Comparison of ENCODE assay signal across 1 cellular context in the genomic region with DNA sequence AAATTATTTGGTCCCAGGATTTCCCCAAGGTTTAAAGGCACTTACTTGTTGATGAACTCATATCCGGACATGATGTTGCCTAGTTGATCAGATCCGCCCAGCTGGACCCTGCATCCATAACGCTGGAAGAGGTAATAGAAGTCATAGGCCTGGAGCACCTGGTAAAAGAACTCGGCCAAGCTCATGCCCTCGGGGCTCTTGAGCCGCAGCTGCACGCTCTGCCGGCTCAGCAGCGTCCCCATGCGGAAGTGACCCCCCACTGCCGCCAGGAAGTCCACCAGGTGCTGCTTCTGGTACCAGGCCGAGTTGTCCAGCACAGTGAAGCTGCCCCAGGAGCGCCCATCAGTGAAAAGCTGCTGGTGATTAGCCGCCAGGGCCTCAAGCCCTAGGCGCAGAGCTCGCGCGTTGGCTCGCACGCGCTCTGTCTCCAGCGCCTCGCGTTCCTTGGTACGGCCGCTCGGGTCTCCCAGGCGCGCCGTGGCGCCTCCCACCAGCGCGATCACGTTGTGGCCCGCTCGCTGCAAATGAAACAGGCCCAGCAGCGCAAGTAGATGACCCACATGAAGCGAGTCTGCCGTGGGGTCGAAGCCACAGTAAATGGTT.
TF ChIP-seq lines count a peak whose summit lies in the region.

No MANE protein-coding gene starts in this region.

TF ChIP-seq in K562, 482 proteins besides CTCF, POLR2A, EP300 and RAD21 (continued from another document and continues in another):
- TF ChIP-seq ELF2 (CRISPR knock-in tag; IDR thresholded peaks at IDR 0.05) (0 out of 2 replicates have a peak, but pooled peaks have one; percentile 54), BCL6 (CRISPR knock-in tag; IDR thresholded peaks at IDR 0.05) (no peak), HMGN3 (IDR thresholded peaks at IDR 0.05; ENCODE audit: borderline replicate concordance, extremely low read depth, insufficient read length, low read depth, low read length) (peak; percentile 32), MAZ (CRISPR knock-in tag; conservative IDR thresholded peaks at IDR 0.05 in 1 of 2, IDR thresholded peaks at IDR 0.05 in 1 of 2) (peak; percentile 24 to 37; a peak in 1 of 4 replicates), SMC3 (conservative IDR thresholded peaks at IDR 0.05; ENCODE audit: insufficient read depth, low read depth, low read length) (peak; percentile 44; the same call in 1 of the 2 replicates), TAF15 (IDR thresholded peaks at IDR 0.05; ENCODE audit: low read depth, low read length) (no peak), CREB1 (IDR thresholded peaks at IDR 0.05) (no peak; the same call in 1 of the 2 replicates), CREB1 (CRISPR knock-in tag; IDR thresholded peaks at IDR 0.05) (peak; percentile 55; the same call in 1 of the 2 replicates), RBFOX2 (IDR thresholded peaks at IDR 0.05; ENCODE audit: low read depth, low read length) (peak; percentile 88; the same call in 1 of the 2 replicates), CBFA2T3 (IDR thresholded peaks at IDR 0.05) (peak; percentile 22; the same call in 1 of the 2 replicates), ZNF347 (CRISPR knock-in tag; IDR thresholded peaks at IDR 0.05; ENCODE audit: low read depth) (no peak), RBM22 (IDR thresholded peaks at IDR 0.05; ENCODE audit: low read depth, low read length, poor library complexity, severe bottlenecking) (peak; percentile 64), CBX3 (IDR thresholded peaks at IDR 0.05; ENCODE audit: borderline replicate concordance in 1 of 2, low read length in 2 of 2) (peak in 1 of 2 experiments; percentile 59; a peak in 1 of 3 replicates), ZFP36 (IDR thresholded peaks at IDR 0.05; ENCODE audit: low read depth, low read length, partially characterized antibody) (peak; percentile 95), SPI1 (IDR thresholded peaks at IDR 0.05; ENCODE audit: borderline replicate concordance, low read depth, low read length) (peak; percentile 76; the same call in 1 of the 2 replicates), ZNF316 (IDR thresholded peaks at IDR 0.05) (0 out of 2 replicates have a peak, but pooled peaks have one; percentile 11), FOXJ3 (CRISPR knock-in tag; IDR thresholded peaks at IDR 0.05) (no peak), LARP7 (IDR thresholded peaks at IDR 0.05) (no peak), SP1 (CRISPR knock-in tag; IDR thresholded peaks at IDR 0.05) (peak; percentile 42; the same call in 1 of the 2 replicates), HMG20A (CRISPR knock-in tag; conservative IDR thresholded peaks at IDR 0.05) (no peak)
- TF ChIP-seq, protein P1, sequence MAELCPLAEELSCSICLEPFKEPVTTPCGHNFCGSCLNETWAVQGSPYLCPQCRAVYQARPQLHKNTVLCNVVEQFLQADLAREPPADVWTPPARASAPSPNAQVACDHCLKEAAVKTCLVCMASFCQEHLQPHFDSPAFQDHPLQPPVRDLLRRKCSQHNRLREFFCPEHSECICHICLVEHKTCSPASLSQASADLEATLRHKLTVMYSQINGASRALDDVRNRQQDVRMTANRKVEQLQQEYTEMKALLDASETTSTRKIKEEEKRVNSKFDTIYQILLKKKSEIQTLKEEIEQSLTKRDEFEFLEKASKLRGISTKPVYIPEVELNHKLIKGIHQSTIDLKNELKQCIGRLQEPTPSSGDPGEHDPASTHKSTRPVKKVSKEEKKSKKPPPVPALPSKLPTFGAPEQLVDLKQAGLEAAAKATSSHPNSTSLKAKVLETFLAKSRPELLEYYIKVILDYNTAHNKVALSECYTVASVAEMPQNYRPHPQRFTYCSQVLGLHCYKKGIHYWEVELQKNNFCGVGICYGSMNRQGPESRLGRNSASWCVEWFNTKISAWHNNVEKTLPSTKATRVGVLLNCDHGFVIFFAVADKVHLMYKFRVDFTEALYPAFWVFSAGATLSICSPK (IDR thresholded peaks at IDR 0.05; ENCODE audit: borderline replicate concordance): no peak
- TF ChIP-seq, protein P2, sequence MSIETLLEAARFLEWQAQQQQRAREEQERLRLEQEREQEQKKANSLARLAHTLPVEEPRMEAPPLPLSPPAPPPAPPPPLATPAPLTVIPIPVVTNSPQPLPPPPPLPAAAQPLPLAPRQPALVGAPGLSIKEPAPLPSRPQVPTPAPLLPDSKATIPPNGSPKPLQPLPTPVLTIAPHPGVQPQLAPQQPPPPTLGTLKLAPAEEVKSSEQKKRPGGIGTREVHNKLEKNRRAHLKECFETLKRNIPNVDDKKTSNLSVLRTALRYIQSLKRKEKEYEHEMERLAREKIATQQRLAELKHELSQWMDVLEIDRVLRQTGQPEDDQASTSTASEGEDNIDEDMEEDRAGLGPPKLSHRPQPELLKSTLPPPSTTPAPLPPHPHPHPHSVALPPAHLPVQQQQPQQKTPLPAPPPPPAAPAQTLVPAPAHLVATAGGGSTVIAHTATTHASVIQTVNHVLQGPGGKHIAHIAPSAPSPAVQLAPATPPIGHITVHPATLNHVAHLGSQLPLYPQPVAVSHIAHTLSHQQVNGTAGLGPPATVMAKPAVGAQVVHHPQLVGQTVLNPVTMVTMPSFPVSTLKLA (conservative IDR thresholded peaks at IDR 0.05): peak in 1 of 2 experiments; percentile 69; a peak in 2 of 4 replicates
- TF ChIP-seq, protein P3, sequence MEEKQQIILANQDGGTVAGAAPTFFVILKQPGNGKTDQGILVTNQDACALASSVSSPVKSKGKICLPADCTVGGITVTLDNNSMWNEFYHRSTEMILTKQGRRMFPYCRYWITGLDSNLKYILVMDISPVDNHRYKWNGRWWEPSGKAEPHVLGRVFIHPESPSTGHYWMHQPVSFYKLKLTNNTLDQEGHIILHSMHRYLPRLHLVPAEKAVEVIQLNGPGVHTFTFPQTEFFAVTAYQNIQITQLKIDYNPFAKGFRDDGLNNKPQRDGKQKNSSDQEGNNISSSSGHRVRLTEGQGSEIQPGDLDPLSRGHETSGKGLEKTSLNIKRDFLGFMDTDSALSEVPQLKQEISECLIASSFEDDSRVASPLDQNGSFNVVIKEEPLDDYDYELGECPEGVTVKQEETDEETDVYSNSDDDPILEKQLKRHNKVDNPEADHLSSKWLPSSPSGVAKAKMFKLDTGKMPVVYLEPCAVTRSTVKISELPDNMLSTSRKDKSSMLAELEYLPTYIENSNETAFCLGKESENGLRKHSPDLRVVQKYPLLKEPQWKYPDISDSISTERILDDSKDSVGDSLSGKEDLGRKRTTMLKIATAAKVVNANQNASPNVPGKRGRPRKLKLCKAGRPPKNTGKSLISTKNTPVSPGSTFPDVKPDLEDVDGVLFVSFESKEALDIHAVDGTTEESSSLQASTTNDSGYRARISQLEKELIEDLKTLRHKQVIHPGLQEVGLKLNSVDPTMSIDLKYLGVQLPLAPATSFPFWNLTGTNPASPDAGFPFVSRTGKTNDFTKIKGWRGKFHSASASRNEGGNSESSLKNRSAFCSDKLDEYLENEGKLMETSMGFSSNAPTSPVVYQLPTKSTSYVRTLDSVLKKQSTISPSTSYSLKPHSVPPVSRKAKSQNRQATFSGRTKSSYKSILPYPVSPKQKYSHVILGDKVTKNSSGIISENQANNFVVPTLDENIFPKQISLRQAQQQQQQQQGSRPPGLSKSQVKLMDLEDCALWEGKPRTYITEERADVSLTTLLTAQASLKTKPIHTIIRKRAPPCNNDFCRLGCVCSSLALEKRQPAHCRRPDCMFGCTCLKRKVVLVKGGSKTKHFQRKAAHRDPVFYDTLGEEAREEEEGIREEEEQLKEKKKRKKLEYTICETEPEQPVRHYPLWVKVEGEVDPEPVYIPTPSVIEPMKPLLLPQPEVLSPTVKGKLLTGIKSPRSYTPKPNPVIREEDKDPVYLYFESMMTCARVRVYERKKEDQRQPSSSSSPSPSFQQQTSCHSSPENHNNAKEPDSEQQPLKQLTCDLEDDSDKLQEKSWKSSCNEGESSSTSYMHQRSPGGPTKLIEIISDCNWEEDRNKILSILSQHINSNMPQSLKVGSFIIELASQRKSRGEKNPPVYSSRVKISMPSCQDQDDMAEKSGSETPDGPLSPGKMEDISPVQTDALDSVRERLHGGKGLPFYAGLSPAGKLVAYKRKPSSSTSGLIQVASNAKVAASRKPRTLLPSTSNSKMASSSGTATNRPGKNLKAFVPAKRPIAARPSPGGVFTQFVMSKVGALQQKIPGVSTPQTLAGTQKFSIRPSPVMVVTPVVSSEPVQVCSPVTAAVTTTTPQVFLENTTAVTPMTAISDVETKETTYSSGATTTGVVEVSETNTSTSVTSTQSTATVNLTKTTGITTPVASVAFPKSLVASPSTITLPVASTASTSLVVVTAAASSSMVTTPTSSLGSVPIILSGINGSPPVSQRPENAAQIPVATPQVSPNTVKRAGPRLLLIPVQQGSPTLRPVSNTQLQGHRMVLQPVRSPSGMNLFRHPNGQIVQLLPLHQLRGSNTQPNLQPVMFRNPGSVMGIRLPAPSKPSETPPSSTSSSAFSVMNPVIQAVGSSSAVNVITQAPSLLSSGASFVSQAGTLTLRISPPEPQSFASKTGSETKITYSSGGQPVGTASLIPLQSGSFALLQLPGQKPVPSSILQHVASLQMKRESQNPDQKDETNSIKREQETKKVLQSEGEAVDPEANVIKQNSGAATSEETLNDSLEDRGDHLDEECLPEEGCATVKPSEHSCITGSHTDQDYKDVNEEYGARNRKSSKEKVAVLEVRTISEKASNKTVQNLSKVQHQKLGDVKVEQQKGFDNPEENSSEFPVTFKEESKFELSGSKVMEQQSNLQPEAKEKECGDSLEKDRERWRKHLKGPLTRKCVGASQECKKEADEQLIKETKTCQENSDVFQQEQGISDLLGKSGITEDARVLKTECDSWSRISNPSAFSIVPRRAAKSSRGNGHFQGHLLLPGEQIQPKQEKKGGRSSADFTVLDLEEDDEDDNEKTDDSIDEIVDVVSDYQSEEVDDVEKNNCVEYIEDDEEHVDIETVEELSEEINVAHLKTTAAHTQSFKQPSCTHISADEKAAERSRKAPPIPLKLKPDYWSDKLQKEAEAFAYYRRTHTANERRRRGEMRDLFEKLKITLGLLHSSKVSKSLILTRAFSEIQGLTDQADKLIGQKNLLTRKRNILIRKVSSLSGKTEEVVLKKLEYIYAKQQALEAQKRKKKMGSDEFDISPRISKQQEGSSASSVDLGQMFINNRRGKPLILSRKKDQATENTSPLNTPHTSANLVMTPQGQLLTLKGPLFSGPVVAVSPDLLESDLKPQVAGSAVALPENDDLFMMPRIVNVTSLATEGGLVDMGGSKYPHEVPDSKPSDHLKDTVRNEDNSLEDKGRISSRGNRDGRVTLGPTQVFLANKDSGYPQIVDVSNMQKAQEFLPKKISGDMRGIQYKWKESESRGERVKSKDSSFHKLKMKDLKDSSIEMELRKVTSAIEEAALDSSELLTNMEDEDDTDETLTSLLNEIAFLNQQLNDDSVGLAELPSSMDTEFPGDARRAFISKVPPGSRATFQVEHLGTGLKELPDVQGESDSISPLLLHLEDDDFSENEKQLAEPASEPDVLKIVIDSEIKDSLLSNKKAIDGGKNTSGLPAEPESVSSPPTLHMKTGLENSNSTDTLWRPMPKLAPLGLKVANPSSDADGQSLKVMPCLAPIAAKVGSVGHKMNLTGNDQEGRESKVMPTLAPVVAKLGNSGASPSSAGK (IDR thresholded peaks at IDR 0.05): peak; percentile 35; the same call in 1 of the 2 replicates
- TF ChIP-seq, protein P4, sequence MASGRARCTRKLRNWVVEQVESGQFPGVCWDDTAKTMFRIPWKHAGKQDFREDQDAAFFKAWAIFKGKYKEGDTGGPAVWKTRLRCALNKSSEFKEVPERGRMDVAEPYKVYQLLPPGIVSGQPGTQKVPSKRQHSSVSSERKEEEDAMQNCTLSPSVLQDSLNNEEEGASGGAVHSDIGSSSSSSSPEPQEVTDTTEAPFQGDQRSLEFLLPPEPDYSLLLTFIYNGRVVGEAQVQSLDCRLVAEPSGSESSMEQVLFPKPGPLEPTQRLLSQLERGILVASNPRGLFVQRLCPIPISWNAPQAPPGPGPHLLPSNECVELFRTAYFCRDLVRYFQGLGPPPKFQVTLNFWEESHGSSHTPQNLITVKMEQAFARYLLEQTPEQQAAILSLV (tag; IDR thresholded peaks at IDR 0.05): no peak
- TF ChIP-seq, protein P5, sequence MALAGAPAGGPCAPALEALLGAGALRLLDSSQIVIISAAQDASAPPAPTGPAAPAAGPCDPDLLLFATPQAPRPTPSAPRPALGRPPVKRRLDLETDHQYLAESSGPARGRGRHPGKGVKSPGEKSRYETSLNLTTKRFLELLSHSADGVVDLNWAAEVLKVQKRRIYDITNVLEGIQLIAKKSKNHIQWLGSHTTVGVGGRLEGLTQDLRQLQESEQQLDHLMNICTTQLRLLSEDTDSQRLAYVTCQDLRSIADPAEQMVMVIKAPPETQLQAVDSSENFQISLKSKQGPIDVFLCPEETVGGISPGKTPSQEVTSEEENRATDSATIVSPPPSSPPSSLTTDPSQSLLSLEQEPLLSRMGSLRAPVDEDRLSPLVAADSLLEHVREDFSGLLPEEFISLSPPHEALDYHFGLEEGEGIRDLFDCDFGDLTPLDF (CRISPR knock-in tag; IDR thresholded peaks at IDR 0.05): 0 out of 2 replicates have a peak, but pooled peaks have one; percentile 16
- TF ChIP-seq, protein P6, sequence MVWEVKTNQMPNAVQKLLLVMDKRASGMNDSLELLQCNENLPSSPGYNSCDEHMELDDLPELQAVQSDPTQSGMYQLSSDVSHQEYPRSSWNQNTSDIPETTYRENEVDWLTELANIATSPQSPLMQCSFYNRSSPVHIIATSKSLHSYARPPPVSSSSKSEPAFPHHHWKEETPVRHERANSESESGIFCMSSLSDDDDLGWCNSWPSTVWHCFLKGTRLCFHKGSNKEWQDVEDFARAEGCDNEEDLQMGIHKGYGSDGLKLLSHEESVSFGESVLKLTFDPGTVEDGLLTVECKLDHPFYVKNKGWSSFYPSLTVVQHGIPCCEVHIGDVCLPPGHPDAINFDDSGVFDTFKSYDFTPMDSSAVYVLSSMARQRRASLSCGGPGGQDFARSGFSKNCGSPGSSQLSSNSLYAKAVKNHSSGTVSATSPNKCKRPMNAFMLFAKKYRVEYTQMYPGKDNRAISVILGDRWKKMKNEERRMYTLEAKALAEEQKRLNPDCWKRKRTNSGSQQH (CRISPR knock-in tag; IDR thresholded peaks at IDR 0.05): no peak
- TF ChIP-seq, protein P7, sequence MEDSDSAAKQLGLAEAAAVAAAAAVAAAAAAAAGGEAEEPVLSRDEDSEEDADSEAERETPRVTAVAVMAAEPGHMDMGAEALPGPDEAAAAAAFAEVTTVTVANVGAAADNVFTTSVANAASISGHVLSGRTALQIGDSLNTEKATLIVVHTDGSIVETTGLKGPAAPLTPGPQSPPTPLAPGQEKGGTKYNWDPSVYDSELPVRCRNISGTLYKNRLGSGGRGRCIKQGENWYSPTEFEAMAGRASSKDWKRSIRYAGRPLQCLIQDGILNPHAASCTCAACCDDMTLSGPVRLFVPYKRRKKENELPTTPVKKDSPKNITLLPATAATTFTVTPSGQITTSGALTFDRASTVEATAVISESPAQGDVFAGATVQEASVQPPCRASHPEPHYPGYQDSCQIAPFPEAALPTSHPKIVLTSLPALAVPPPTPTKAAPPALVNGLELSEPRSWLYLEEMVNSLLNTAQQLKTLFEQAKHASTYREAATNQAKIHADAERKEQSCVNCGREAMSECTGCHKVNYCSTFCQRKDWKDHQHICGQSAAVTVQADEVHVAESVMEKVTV (CRISPR knock-in tag; IDR thresholded peaks at IDR 0.05): peak; percentile 47; the same call in 1 of the 2 replicates
- TF ChIP-seq, protein P8, sequence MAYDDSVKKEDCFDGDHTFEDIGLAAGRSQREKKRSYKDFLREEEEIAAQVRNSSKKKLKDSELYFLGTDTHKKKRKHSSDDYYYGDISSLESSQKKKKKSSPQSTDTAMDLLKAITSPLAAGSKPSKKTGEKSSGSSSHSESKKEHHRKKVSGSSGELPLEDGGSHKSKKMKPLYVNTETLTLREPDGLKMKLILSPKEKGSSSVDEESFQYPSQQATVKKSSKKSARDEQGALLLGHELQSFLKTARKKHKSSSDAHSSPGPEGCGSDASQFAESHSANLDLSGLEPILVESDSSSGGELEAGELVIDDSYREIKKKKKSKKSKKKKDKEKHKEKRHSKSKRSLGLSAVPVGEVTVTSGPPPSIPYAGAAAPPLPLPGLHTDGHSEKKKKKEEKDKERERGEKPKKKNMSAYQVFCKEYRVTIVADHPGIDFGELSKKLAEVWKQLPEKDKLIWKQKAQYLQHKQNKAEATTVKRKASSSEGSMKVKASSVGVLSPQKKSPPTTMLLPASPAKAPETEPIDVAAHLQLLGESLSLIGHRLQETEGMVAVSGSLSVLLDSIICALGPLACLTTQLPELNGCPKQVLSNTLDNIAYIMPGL (CRISPR knock-in tag; IDR thresholded peaks at IDR 0.05): 0 out of 2 replicates have a peak, but pooled peaks have one; percentile 49
